In genomic region chr21:17869115-17869514, GRCh38 we compare ENCODE assay signal across 16 cellular contexts.
"Had no signal": no experiment of that assay in that cellular context is flagged by ENCODE, and none has a peak within 500 bp of the region (broad histone marks: within the 10 kb centered on the region; RNA-seq: fewer than 3 reads in every experiment).

No MANE protein-coding gene starts in this region.

- H3K79me2 ChIP-seq: hepatocyte had no signal

- H3K27me3 ChIP-seq: dorsolateral prefrontal cortex, esophagus muscularis mucosa, foreskin keratinocyte, gastroesophageal sphincter, heart left ventricle, hepatocyte, left lung had no signal

- H3K4me2 ChIP-seq: hepatocyte had no signal

- ATAC-seq: foreskin keratinocyte, gastroesophageal sphincter, heart left ventricle, left cardiac atrium, left lung, left ventricle myocardium superior, lower lobe of right lung, mucosa of descending colon had no signal

- H3K36me3 ChIP-seq: esophagus muscularis mucosa, gastroesophageal sphincter, heart left ventricle, left lung, lower lobe of right lung had no signal

- H2AFZ ChIP-seq: hepatocyte had no signal

- H3K9me3 ChIP-seq: esophagus muscularis mucosa, gastroesophageal sphincter, left lung, lower lobe of right lung, mucosa of descending colon had no signal

- H3K27ac ChIP-seq: coronary artery, dorsolateral prefrontal cortex, esophagus muscularis mucosa, foreskin keratinocyte, gastroesophageal sphincter, heart left ventricle, hepatocyte, left lung, lower lobe of right lung had no signal

- DNase-seq: dermis blood vessel endothelial cell; dorsolateral prefrontal cortex; effector CD8-positive, alpha-beta T cell; foreskin keratinocyte; heart left ventricle; left cardiac atrium; left lung; left ventricle myocardium superior; lower lobe of right lung; mesenchymal stem cell; mucosa of descending colon; naive B cell had no signal

- H3K4me1 ChIP-seq: esophagus muscularis mucosa, foreskin keratinocyte, gastroesophageal sphincter, left lung, lower lobe of right lung had no signal

- H3K4me3 ChIP-seq: coronary artery, dorsolateral prefrontal cortex, esophagus muscularis mucosa, gastroesophageal sphincter, heart left ventricle, hepatocyte, left lung, lower lobe of right lung, mucosa of descending colon had no signal
